In the genomic region with DNA sequence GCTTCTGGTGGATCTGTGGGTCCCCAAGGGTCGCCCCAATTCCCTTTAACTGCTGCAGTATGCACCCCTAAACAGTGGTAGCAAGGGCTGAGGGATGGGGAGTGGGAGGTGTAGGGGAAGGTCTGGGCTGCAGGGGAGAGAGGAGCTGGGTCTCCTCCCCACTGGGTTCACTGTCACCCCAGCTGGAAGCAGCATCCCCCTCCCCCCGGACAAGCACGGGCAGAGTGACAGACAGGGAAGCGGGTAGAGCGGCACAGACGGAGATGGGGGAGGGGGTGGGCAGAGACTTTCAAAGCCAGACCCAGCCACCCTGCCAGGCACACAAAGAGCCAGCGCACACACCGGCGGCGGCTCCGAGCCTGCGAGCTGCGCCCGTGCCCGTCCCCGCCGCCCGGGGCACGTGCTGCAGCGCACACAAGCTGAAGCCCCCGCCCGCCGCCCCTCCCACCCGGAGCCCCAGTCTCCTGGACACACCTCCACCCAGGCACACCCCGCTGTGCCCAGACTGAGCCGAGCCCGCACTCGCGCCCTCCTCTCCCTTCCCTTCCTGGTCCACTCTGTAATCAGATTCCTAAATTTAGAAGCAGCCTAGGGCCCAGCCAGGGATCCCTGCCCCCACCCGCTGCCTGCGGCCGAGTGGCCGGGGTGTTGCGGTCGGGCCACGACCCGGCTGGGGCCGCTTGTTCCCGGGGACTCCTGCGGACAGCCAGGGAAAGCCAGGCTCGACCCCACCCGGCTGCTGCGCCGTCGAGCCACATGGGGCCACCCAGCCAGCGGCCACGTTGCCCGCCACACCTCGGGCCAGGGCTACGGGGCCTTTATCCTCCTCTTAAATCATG, we compare ENCODE assay signal across 8 cellular contexts. TPM values are rescaled to one million over a fixed set of nuclear protein-coding genes. Genes with fewer than 3 reads are reported as not detected.
DNase-seq lines count a peak whose midpoint lies in the region; ATAC-seq, FAIRE-seq and TF ChIP-seq lines count a peak whose summit lies in the region.

No MANE protein-coding gene starts in this region.

- H3K9me1 ChIP-seq in K562 (ENCODE audit: control insufficient read depth, insufficient read depth, low read length) = no peaks in the 10 kb centered on the region

- CTCF ChIA-PET in Panc1 (lab: Charles Lee) (interaction anchor here (0.5 to 1.0 kb wide), 2 partner anchors 17 to 27 kb away, joined by 5 to 7 read pairs; no protein-coding TSS in a partner anchor), K562 (lab: Yijun Ruan, JAX; ENCODE audit: low intra/inter-chr PET ratio) (interaction anchor here (0.6 to 0.7 kb wide), 2 partner anchors 23 to 28 kb away, joined by 3 to 6 read pairs; no protein-coding TSS in a partner anchor)

- peak; percentile 37 for ATAC-seq in Panc1
- ATAC-seq in K562 = peak; percentile 51
- ATAC-seq in GM21528 (IDR thresholded peaks at IDR 0.05; ENCODE audit: low FRiP score, unreplicated experiment) = no peak
- no peak for ATAC-seq in activated CD4-positive, CD25-positive, alpha-beta regulatory T cell treated with anti-CD3 and anti-CD28 coated beads, Interleukin-2, amount 50 U/mL, for 24 hours

- TF ChIP-seq CTCF in Panc1 (IDR thresholded peaks at IDR 0.05) = no peak
- no peak for TF ChIP-seq CTCF in K562 (IDR thresholded peaks at IDR 0.05 in 2 of 3, conservative IDR thresholded peaks at IDR 0.05 in 1 of 3; ENCODE audit: insufficient read depth in 2 of 3, low read depth in 1 of 3, low read length in 3 of 3)

- peak overlapping the region; percentile 89 for H2AFZ ChIP-seq in K562 (ENCODE audit: low read depth, low read length)

- POLR2A ChIA-PET in Panc1 (lab: Charles Lee) (no interaction called here), K562 (lab: Yijun Ruan, JAX) (interaction anchor here (0.5 to 0.7 kb wide), 2 partner anchors 28 to 61 kb away, joined by 3 to 5 read pairs; no protein-coding TSS in a partner anchor)

- H3K4me2 ChIP-seq in BLaER1 treated with 17β-estradiol and CSF1 and Interleukin-3, amounts not matched to agents 10 nM and 100 nM = peak overlapping the region; percentile 91 to 100 (median 99)
- H3K4me2 ChIP-seq in K562 (ENCODE audit: insufficient read depth, low read length) (peak overlapping the region; percentile 83), skeletal muscle satellite cell (ENCODE audit: low read length) (peak overlapping the region; percentile 91)

- H3K4me3 ChIP-seq in BLaER1 treated with 17β-estradiol and CSF1 and Interleukin-3, amounts not matched to agents 10 nM and 100 nM = peak overlapping the region; percentile 76 to 93 (median 84)
- peak overlapping the region; percentile 55 for H3K4me3 ChIP-seq in HUES6 (ENCODE audit: low read depth, low read length)
- H3K4me3 ChIP-seq in Panc1 (ENCODE audit: low read depth in 2 of 2, low read length in 2 of 2) = peak overlapping the region; percentile 51 to 70
- peak overlapping the region; percentile 48 for H3K4me3 ChIP-seq in K562
- H3K4me3 ChIP-seq in iPS-18a (ENCODE audit: low read length) = peak overlapping the region; percentile 67
- H3K4me3 ChIP-seq in skeletal muscle satellite cell (ENCODE audit: low read length) = peak overlapping the region; percentile 71

- TF ChIP-seq EP300 in K562 (IDR thresholded peaks at IDR 0.05; ENCODE audit: low read length) = 0 out of 2 replicates have a peak, but pooled peaks have one; percentile 25

- TF ChIP-seq RAD21 in K562 (CRISPR knock-in tag; conservative IDR thresholded peaks at IDR 0.05 in 1 of 2, IDR thresholded peaks at IDR 0.05 in 1 of 2) = no peak

- TF ChIP-seq POLR2A in K562 (conservative IDR thresholded peaks at IDR 0.05) = 0 out of 2 replicates have a peak, but pooled peaks have one; percentile 26

- intact Hi-C loops in Panc1 (cut with micrococcal nuclease; ENCODE audit: unreplicated experiment) = no loop called here
- intact Hi-C loops in K562 (cut with micrococcal nuclease) = loop anchor here (1.0 to 5.0 kb wide), 2 partner anchors 21 to 151 kb away; a partner anchor contains a TSS

- BruUV-seq in Panc1 (replicated peaks; lab: Mats Ljungman, UMichigan) (no TSS peak), K562 (replicated peaks; lab: Mats Ljungman, UMichigan) (no TSS peak)

- no peak for DNase-seq in Panc1 (ENCODE audit: low read depth, low spot score)
- peak; percentile 75 to 85 (median 80) for DNase-seq in K562 (ENCODE audit: extremely low read depth in 1 of 4, low spot score in 3 of 4)

- H3K4me1 ChIP-seq in BLaER1 treated with 17β-estradiol and CSF1 and Interleukin-3, amounts not matched to agents 10 nM and 100 nM = peaks cover 41 to 69% (median 59%) of the 10 kb centered on the region in 10 experiments
- H3K4me1 ChIP-seq in HUES6 (ENCODE audit: control insufficient read depth, insufficient read depth, low read length) (peaks cover 32% of the 10 kb centered on the region), Panc1 (ENCODE audit: control insufficient read depth, insufficient read depth, low read length) (peaks cover 25% of the 10 kb centered on the region), K562 (replicated peaks in 1 of 2; ENCODE audit: control insufficient read depth in 2 of 2, insufficient read depth in 2 of 2, low read length in 2 of 2) (peaks cover 39 to 74% of the 10 kb centered on the region in 2 experiments), iPS-18a (ENCODE audit: control insufficient read depth, low read depth, low read length) (peaks cover 21% of the 10 kb centered on the region), skeletal muscle satellite cell (ENCODE audit: control insufficient read depth, insufficient read depth, low read length) (peaks cover 38% of the 10 kb centered on the region)

- H3K36me3 ChIP-seq in BLaER1 treated with 17β-estradiol and CSF1 and Interleukin-3, amounts not matched to agents 10 nM and 100 nM = peaks cover 0 to 18% (median 14%) of the 10 kb centered on the region in 11 experiments; a peak in 17 of 22 replicates
- H3K36me3 ChIP-seq in HUES6 (ENCODE audit: control insufficient read depth, insufficient read depth, low read length) = peaks cover 18% of the 10 kb centered on the region
- H3K36me3 ChIP-seq in Panc1 (ENCODE audit: control insufficient read depth, insufficient read depth, low read length) = no peaks in the 10 kb centered on the region; the same call in 1 of the 2 replicates
- 0 out of 3 replicates have a peak, but pooled peaks cover 2% of the 10 kb centered on the region for H3K36me3 ChIP-seq in K562 (ENCODE audit: control insufficient read depth, insufficient read depth, low read length)
- peaks cover 16% of the 10 kb centered on the region for H3K36me3 ChIP-seq in iPS-18a (ENCODE audit: control insufficient read depth, low read depth, low read length)
- no peaks in the 10 kb centered on the region for H3K36me3 ChIP-seq in skeletal muscle satellite cell (ENCODE audit: insufficient read depth, low read length)

- H3K9ac ChIP-seq in BLaER1 treated with 17β-estradiol and CSF1 and Interleukin-3, amounts not matched to agents 10 nM and 100 nM = peak overlapping the region; percentile 72 to 92 (median 84)
- peak overlapping the region; percentile 95 for H3K9ac ChIP-seq in HUES6 (ENCODE audit: low read length)
- peak overlapping the region; percentile 70 to 95 for H3K9ac ChIP-seq in K562 (ENCODE audit: insufficient read depth in 1 of 2, low read depth in 2 of 2, low read length in 2 of 2)
- H3K9ac ChIP-seq in iPS-18a (ENCODE audit: low read length) = peak overlapping the region; percentile 87
- H3K9ac ChIP-seq in skeletal muscle satellite cell (ENCODE audit: low read depth, low read length) = peak overlapping the region; percentile 28

- H3K27me3 ChIP-seq in BLaER1 treated with 17β-estradiol and CSF1 and Interleukin-3, amounts not matched to agents 10 nM and 100 nM = no peaks in the 10 kb centered on the region
- H3K27me3 ChIP-seq in HUES6 (ENCODE audit: control insufficient read depth, insufficient read depth, low read length) (no peaks in the 10 kb centered on the region), Panc1 (ENCODE audit: control insufficient read depth, insufficient read depth, low read length) (no peaks in the 10 kb centered on the region), K562 (ENCODE audit: control insufficient read depth in 2 of 2, insufficient read depth in 2 of 2, low read length in 2 of 2) (no peaks in the 10 kb centered on the region), iPS-18a (ENCODE audit: control insufficient read depth, insufficient read depth, low read length) (no peaks in the 10 kb centered on the region), skeletal muscle satellite cell (ENCODE audit: control insufficient read depth, insufficient read depth, low read length) (peaks cover 12% of the 10 kb centered on the region)

- H4K20me1 ChIP-seq in BLaER1 treated with 17β-estradiol and CSF1 and Interleukin-3, amounts not matched to agents 10 nM and 100 nM = peaks cover 0 to 26% (median 17%) of the 10 kb centered on the region in 11 experiments; a peak in 14 of 22 replicates
- no peaks in the 10 kb centered on the region for H4K20me1 ChIP-seq in K562 (replicated peaks; ENCODE audit: control insufficient read depth, insufficient read depth, low read length)

- H3K79me2 ChIP-seq in K562 (ENCODE audit: control insufficient read depth, insufficient read depth, low read length) = no peaks in the 10 kb centered on the region

- FAIRE-seq in K562 (lab: Jason Lieb, UNC) = peak; percentile 59

- 7% methylated on average over 36 of the region's 50 CpGs for WGBS in K562 (ENCODE audit: insufficient coverage, low coverage, missing lambda C conversion rate)

- H3K9me3 ChIP-seq in BLaER1 treated with 17β-estradiol and CSF1 and Interleukin-3, amounts not matched to agents 10 nM and 100 nM (replicated peaks in 1 of 11) = no peaks in the 10 kb centered on the region
- H3K9me3 ChIP-seq in HUES6 (ENCODE audit: control insufficient read depth, insufficient read depth, low read depth, low read length) = peaks cover 8% of the 10 kb centered on the region; the same call in 1 of the 2 replicates
- H3K9me3 ChIP-seq in Panc1 (ENCODE audit: control insufficient read depth, insufficient read depth, low read depth, low read length) = no peaks in the 10 kb centered on the region
- no peaks in the 10 kb centered on the region for H3K9me3 ChIP-seq in K562 (replicated peaks; ENCODE audit: control insufficient read depth, insufficient read depth, low read depth, low read length)
- H3K9me3 ChIP-seq in iPS-18a (ENCODE audit: control insufficient read depth, low read depth, low read length) = no peaks in the 10 kb centered on the region
- no peaks in the 10 kb centered on the region for H3K9me3 ChIP-seq in skeletal muscle satellite cell (replicated peaks; ENCODE audit: low read length)

- in situ Hi-C loops in Panc1 (cut with HindIII; ENCODE audit: low pct_unique_long_range_greater_than_20kb, low sequenced_read_pairs) (no loop called here), K562 (cut with MboI) (no loop called here)

- peak overlapping the region; percentile 51 to 89 (median 80); a peak in 20 of 22 replicates for H3K27ac ChIP-seq in BLaER1 treated with 17β-estradiol and CSF1 and Interleukin-3, amounts not matched to agents 10 nM and 100 nM
- H3K27ac ChIP-seq in HUES6 (ENCODE audit: low read depth, low read length) (peak overlapping the region; percentile 99), Panc1 (ENCODE audit: low read length) (peak overlapping the region; percentile 89), K562 (ENCODE audit: extremely low read depth, low read depth, low read length) (peak overlapping the region; percentile 76), iPS-18a (ENCODE audit: low read length) (peak overlapping the region; percentile 99)

RNA-seq across cellular contexts. Expression of a gene that starts 0.9 kb away (rescaled TPM):
- total RNA-seq in Panc1 (2021; ENCODE audit: unreplicated experiment) (10.2 TPM), K562 (2014; rRNA removed) (3.6 and 3.7 TPM in 2 replicates), K562 (2014; rRNA removed; fragmentation: Illumina TruSeq; extraction: Trizol) (0.83 and 1.4 TPM in 2 replicates), K562 (2015; rRNA removed; fragmentation: Illumina TruSeq; extraction: Trizol) (2.2 and 2.4 TPM in 2 replicates), K562 (2021) (5.3 and 6.5 TPM in 2 replicates)
- polyA plus RNA-seq in Panc1 (2012; ENCODE audit: insufficient read length) = 14.5 TPM
- 3.6 and 8.3 TPM in 2 replicates for total RNA-seq in K562 (2011; cell fraction: chromatin; rRNA removed; ENCODE audit: low replicate concordance)
- 7.8 and 8.3 TPM in 2 replicates for total RNA-seq in K562 (2011; cell fraction: nucleolus; rRNA removed)
- total RNA-seq in K562 (2011; cell fraction: nucleoplasm; rRNA removed) = 2.8 and 3.3 TPM in 2 replicates
- polyA plus RNA-seq in K562 (2011; rRNA removed) (2.0 and 4.0 TPM in 2 replicates), K562 (2014; fragmentation: Illumina TruSeq; extraction: Trizol) (2.6 and 3.4 TPM in 2 replicates), K562 (2014; fragmentation: Nextera tagmentation; extraction: Ambion mirVana) (under 1 TPM in 1 of 2 experiments, not detected in 1; 0.04 TPM), K562 (2014; rRNA removed) (2.8 and 4.2 TPM in 2 replicates)
- 1.9 and 2.8 TPM in 2 replicates for polyA plus RNA-seq in K562 (2011; cell fraction: cytosol; rRNA removed)
- 8.3 and 8.7 TPM in 2 replicates for polyA plus RNA-seq in K562 (2011; cell fraction: nucleus; rRNA removed)
- polyA plus RNA-seq in K562 (2012) = 2.8 and 3.3 TPM in 2 replicates
- 1.6 and 2.9 TPM in 2 replicates for polyA minus RNA-seq in K562 (2011; rRNA and poly(A)+ RNA removed)
- 2.0 and 4.6 TPM in 2 replicates for polyA minus RNA-seq in K562 (2011; cell fraction: cytosol; rRNA and poly(A)+ RNA removed)
- 1.9 and 2.6 TPM in 2 replicates for polyA minus RNA-seq in K562 (2011; cell fraction: nucleus; rRNA and poly(A)+ RNA removed)
- 3.0 and 5.5 TPM in 2 replicates for total RNA-seq in skeletal muscle satellite cell (2012; rRNA removed)

RNA-seq across cellular contexts. Expression of a gene that starts 20.9 kb away (rescaled TPM):
- total RNA-seq in Panc1 (2021; ENCODE audit: unreplicated experiment) (43.2 TPM), K562 (2014; rRNA removed) (14.7 and 20.1 TPM in 2 replicates), K562 (2014; rRNA removed; fragmentation: Illumina TruSeq; extraction: Trizol) (21.2 and 23.1 TPM in 2 replicates), K562 (2015; rRNA removed; fragmentation: Illumina TruSeq; extraction: Trizol) (26.6 and 27.4 TPM in 2 replicates), K562 (2021) (33.5 and 35.8 TPM in 2 replicates)
- polyA plus RNA-seq in Panc1 (2012; ENCODE audit: insufficient read length) = 29.4 TPM
- 108 and 212 TPM in 2 replicates for total RNA-seq in K562 (2011; cell fraction: chromatin; rRNA removed; ENCODE audit: low replicate concordance)
- 99.7 and 104 TPM in 2 replicates for total RNA-seq in K562 (2011; cell fraction: nucleolus; rRNA removed)
- 94.1 and 96.0 TPM in 2 replicates for total RNA-seq in K562 (2011; cell fraction: nucleoplasm; rRNA removed)
- polyA plus RNA-seq in K562 (2011; rRNA removed) (23.1 and 26.0 TPM in 2 replicates), K562 (2014; fragmentation: Illumina TruSeq; extraction: Trizol) (38.7 and 39.0 TPM in 2 replicates), K562 (2014; fragmentation: Nextera tagmentation; extraction: Ambion mirVana) (10 to 100 TPM in 1 of 2 experiments, 1 to 10 TPM in 1; 6.2 to 11.0 TPM), K562 (2014; rRNA removed) (35.1 and 35.5 TPM in 2 replicates)
- 19.7 and 21.3 TPM in 2 replicates for polyA plus RNA-seq in K562 (2011; cell fraction: cytosol; rRNA removed)
- polyA plus RNA-seq in K562 (2011; cell fraction: nucleus; rRNA removed) = 54.7 and 72.6 TPM in 2 replicates
- polyA plus RNA-seq in K562 (2012) = 21.4 and 22.6 TPM in 2 replicates
- 15.7 and 16.2 TPM in 2 replicates for polyA minus RNA-seq in K562 (2011; rRNA and poly(A)+ RNA removed)
- 7.6 and 10.0 TPM in 2 replicates for polyA minus RNA-seq in K562 (2011; cell fraction: cytosol; rRNA and poly(A)+ RNA removed)
- polyA minus RNA-seq in K562 (2011; cell fraction: nucleus; rRNA and poly(A)+ RNA removed) = 16.0 and 23.3 TPM in 2 replicates
- total RNA-seq in skeletal muscle satellite cell (2012; rRNA removed) = 9.0 and 12.2 TPM in 2 replicates

RNA-seq across cellular contexts. Expression of a gene that starts 56.5 kb away (rescaled TPM):
- total RNA-seq in Panc1 (2021; ENCODE audit: unreplicated experiment) = 613 TPM
- 788 TPM for polyA plus RNA-seq in Panc1 (2012; ENCODE audit: insufficient read length)
- total RNA-seq in K562 (2011; cell fraction: chromatin; rRNA removed; ENCODE audit: low replicate concordance) = 9.7 and 38.4 TPM in 2 replicates
- 114 and 127 TPM in 2 replicates for total RNA-seq in K562 (2011; cell fraction: nucleolus; rRNA removed)
- 87.0 and 112 TPM in 2 replicates for total RNA-seq in K562 (2011; cell fraction: nucleoplasm; rRNA removed)
- total RNA-seq in K562 (2014; rRNA removed) = 924 and 1,130 TPM in 2 replicates
- 313 and 412 TPM in 2 replicates for total RNA-seq in K562 (2014; rRNA removed; fragmentation: Illumina TruSeq; extraction: Trizol)
- total RNA-seq in K562 (2015; rRNA removed; fragmentation: Illumina TruSeq; extraction: Trizol) = 716 and 837 TPM in 2 replicates
- 746 and 750 TPM in 2 replicates for total RNA-seq in K562 (2021)
- polyA plus RNA-seq in K562 (2011; rRNA removed) = 274 and 505 TPM in 2 replicates
- 1,269 and 2,786 TPM in 2 replicates for polyA plus RNA-seq in K562 (2011; cell fraction: cytosol; rRNA removed)
- polyA plus RNA-seq in K562 (2011; cell fraction: nucleus; rRNA removed) = 589 and 595 TPM in 2 replicates
- polyA plus RNA-seq in K562 (2012) = 943 and 1,390 TPM in 2 replicates
- 410 and 1,021 TPM in 2 replicates for polyA plus RNA-seq in K562 (2014; fragmentation: Illumina TruSeq; extraction: Trizol)
- 100 to 1,000 TPM; 425 to 526 TPM for polyA plus RNA-seq in K562 (2014; fragmentation: Nextera tagmentation; extraction: Ambion mirVana)
- polyA plus RNA-seq in K562 (2014; rRNA removed) = 1,206 and 1,380 TPM in 2 replicates
- polyA minus RNA-seq in K562 (2011; rRNA and poly(A)+ RNA removed) = 99.6 and 115 TPM in 2 replicates
- polyA minus RNA-seq in K562 (2011; cell fraction: cytosol; rRNA and poly(A)+ RNA removed) = 329 and 553 TPM in 2 replicates
- 49.5 and 93.7 TPM in 2 replicates for polyA minus RNA-seq in K562 (2011; cell fraction: nucleus; rRNA and poly(A)+ RNA removed)
- 355 and 475 TPM in 2 replicates for total RNA-seq in skeletal muscle satellite cell (2012; rRNA removed)

Comparison
In these comparisons a context has a peak if more than half of its experiments do, and no peak if none do; other contexts are left out.
1. H3K9ac ChIP-seq: peak in every context shown above with its lines; median percentile 95 in HUES6; 87 in iPS-18a; 84 in BLaER1 treated with 17β-estradiol and CSF1 and Interleukin-3, amounts not matched to agents 10 nM and 100 nM; 82 in K562; 28 in skeletal muscle satellite cell.
2. ATAC-seq: peak in Panc1 (single experiment) and K562 (single experiment); none in GM21528 (single experiment) and activated CD4-positive, CD25-positive, alpha-beta regulatory T cell treated with anti-CD3 and anti-CD28 coated beads, Interleukin-2, amount 50 U/mL, for 24 hours (0 of 2).
3. Peak in every context shown above with its lines, with median percentiles within 50 percentile points of each other: H3K27ac ChIP-seq, H3K4me2 ChIP-seq and H3K4me3 ChIP-seq.